10 cellular contexts compared by ENCODE assay signal in genomic region chr1:39394059-39394458, GRCh38.
A peak's percentile ranks its signal among the peaks of the same experiment; 100 is the strongest.
DNase-seq lines count a peak whose midpoint lies in the region; ATAC-seq, FAIRE-seq and TF ChIP-seq lines count a peak whose summit lies in the region.
"Had no signal": no experiment of that assay in that cellular context is flagged by ENCODE, and none has a peak within 500 bp of the region (broad histone marks: within the 10 kb centered on the region; RNA-seq: fewer than 3 reads in every experiment).

No MANE protein-coding gene starts in this region.

- peak overlapping the region; percentile 50 for H3K27ac Mint-ChIP-seq in activated naive CD8-positive, alpha-beta T cell
- no peak overlapping the region for H3K27ac Mint-ChIP-seq in activated naive CD8-positive, alpha-beta T cell treated with anti-CD3 and anti-CD28 coated beads, Interleukin-2, amount 50 U/mL, for 24 hours
- peak overlapping the region; percentile 63 for H3K27ac Mint-ChIP-seq in activated T-helper 1 cell treated with anti-CD3 and anti-CD28 coated beads, Interleukin-12 subunit alpha, Interleukin-12 subunit beta, Interleukin-2, Interleukin-4 antibody, amounts not matched to agents 30 ng/mL and 10 ng/mL and 1 ng/mL, durations not matched to agents 14 hours and 24 hours and 36 hours

- no peak overlapping the region for H2AFZ ChIP-seq in keratinocyte (ENCODE audit: control insufficient read depth, low read length)

- H3K27me3 ChIP-seq in keratinocyte (ENCODE audit: control insufficient read depth, extremely low read depth, insufficient read depth, low read length) (no peaks in the 10 kb centered on the region), thoracic aorta (replicated peaks; ENCODE audit: insufficient read depth) (no peaks in the 10 kb centered on the region), upper lobe of right lung (no peaks in the 10 kb centered on the region)

- no peak overlapping the region for H3K4me3 Mint-ChIP-seq in activated naive CD8-positive, alpha-beta T cell
- no peak overlapping the region for H3K4me3 Mint-ChIP-seq in activated naive CD8-positive, alpha-beta T cell treated with anti-CD3 and anti-CD28 coated beads, Interleukin-2, amount 50 U/mL, for 24 hours
- no peak overlapping the region for H3K4me3 Mint-ChIP-seq in activated T-helper 1 cell treated with anti-CD3 and anti-CD28 coated beads, Interleukin-12 subunit alpha, Interleukin-12 subunit beta, Interleukin-2, Interleukin-4 antibody, amounts not matched to agents 30 ng/mL and 10 ng/mL and 1 ng/mL, durations not matched to agents 14 hours and 24 hours and 36 hours

- H3K4me1 ChIP-seq in keratinocyte (ENCODE audit: control insufficient read depth, extremely low read depth, insufficient read depth, low read length) = peaks cover 76% of the 10 kb centered on the region
- peaks cover 79 to 99% of the 10 kb centered on the region in 2 donors for H3K4me1 ChIP-seq in thoracic aorta (ENCODE audit: control insufficient read depth in 1 of 2, low read depth in 2 of 2)
- H3K4me1 ChIP-seq in upper lobe of right lung = peaks cover 84% of the 10 kb centered on the region

- no peaks in the 10 kb centered on the region for H3K9me3 Mint-ChIP-seq in activated naive CD8-positive, alpha-beta T cell (ENCODE audit: low read depth)
- no peaks in the 10 kb centered on the region for H3K9me3 Mint-ChIP-seq in activated naive CD8-positive, alpha-beta T cell treated with anti-CD3 and anti-CD28 coated beads, Interleukin-2, amount 50 U/mL, for 24 hours
- H3K9me3 Mint-ChIP-seq in activated T-helper 1 cell treated with anti-CD3 and anti-CD28 coated beads, Interleukin-12 subunit alpha, Interleukin-12 subunit beta, Interleukin-2, Interleukin-4 antibody, amounts not matched to agents 30 ng/mL and 10 ng/mL and 1 ng/mL, durations not matched to agents 14 hours and 24 hours and 36 hours = no peaks in the 10 kb centered on the region

- no peak overlapping the region for H3K9ac ChIP-seq in keratinocyte (ENCODE audit: control insufficient read depth, extremely low read depth, insufficient read depth, low read length)

- peak overlapping the region; percentile 64 for H3K4me2 ChIP-seq in keratinocyte (ENCODE audit: control insufficient read depth, extremely low read depth, insufficient read depth, low read depth, low read length)

- no peaks in the 10 kb centered on the region for H3K9me3 ChIP-seq in keratinocyte (ENCODE audit: control insufficient read depth, low read depth, low read length)
- H3K9me3 ChIP-seq in thoracic aorta = no peaks in the 10 kb centered on the region
- H3K9me3 ChIP-seq in upper lobe of right lung = no peaks in the 10 kb centered on the region

- H3K4me3 ChIP-seq in keratinocyte (ENCODE audit: control insufficient read depth in 2 of 3, extremely low read depth in 1 of 3, insufficient read depth in 2 of 3, low read depth in 1 of 3, low read length in 3 of 3) (no peak overlapping the region), thoracic aorta (no peak overlapping the region), upper lobe of right lung (no peak overlapping the region)
- H3K4me3 ChIP-seq: lung had no signal

- peaks cover 4 to 11% of the 10 kb centered on the region in 2 experiments for H3K36me3 ChIP-seq in keratinocyte (ENCODE audit: control insufficient read depth in 2 of 2, extremely low read depth in 1 of 2, insufficient read depth in 2 of 2, low read length in 2 of 2)
- H3K36me3 ChIP-seq in thoracic aorta = no peaks in the 10 kb centered on the region
- H3K36me3 ChIP-seq in upper lobe of right lung = peaks cover 47% of the 10 kb centered on the region

- H3K27me3 Mint-ChIP-seq in activated naive CD8-positive, alpha-beta T cell = no peaks in the 10 kb centered on the region
- H3K27me3 Mint-ChIP-seq in activated naive CD8-positive, alpha-beta T cell treated with anti-CD3 and anti-CD28 coated beads, Interleukin-2, amount 50 U/mL, for 24 hours = no peaks in the 10 kb centered on the region
- no peaks in the 10 kb centered on the region for H3K27me3 Mint-ChIP-seq in activated T-helper 1 cell treated with anti-CD3 and anti-CD28 coated beads, Interleukin-12 subunit alpha, Interleukin-12 subunit beta, Interleukin-2, Interleukin-4 antibody, amounts not matched to agents 30 ng/mL and 10 ng/mL and 1 ng/mL, durations not matched to agents 14 hours and 24 hours and 36 hours (ENCODE audit: insufficient read depth)

- H3K79me2 ChIP-seq in keratinocyte (ENCODE audit: control insufficient read depth, insufficient read depth, low read length) = peaks cover 50% of the 10 kb centered on the region

- no peak for DNase-seq in activated naive CD8-positive, alpha-beta T cell treated with anti-CD3 and anti-CD28 coated beads, Interleukin-2, amount 50 U/mL, for 24 hours
- DNase-seq in activated T-helper 1 cell treated with anti-CD3 and anti-CD28 coated beads, Interleukin-12 subunit alpha, Interleukin-12 subunit beta, Interleukin-2, Interleukin-4 antibody, amounts not matched to agents 30 ng/mL and 10 ng/mL and 1 ng/mL, durations not matched to agents 14 hours and 24 hours and 36 hours (ENCODE audit: low spot score) = no peak
- no peak for DNase-seq in keratinocyte (ENCODE audit: low read depth, low spot score)
- DNase-seq in thoracic aorta (ENCODE audit: low spot score) = no peak
- DNase-seq in upper lobe of right lung = no peak
- DNase-seq in COR-L47 (lab: John Stamatoyannopoulos, UW) = no peak
- no peak for DNase-seq in EL
- DNase-seq: activated T-cell treated with anti-CD3 and anti-CD28 coated beads, Interleukin-2, amount 50 U/mL, for 48 hours had no signal

- H3K27ac ChIP-seq in keratinocyte (ENCODE audit: control insufficient read depth, insufficient read depth, low read length) (peak overlapping the region; percentile 61), thoracic aorta (peak overlapping the region; percentile 83 to 85), upper lobe of right lung (no peak overlapping the region)

- intact Hi-C loops in activated T-helper 1 cell treated with anti-CD3 and anti-CD28 coated beads, Interleukin-12 subunit alpha, Interleukin-12 subunit beta, Interleukin-2, Interleukin-4 antibody, amounts not matched to agents 30 ng/mL and 10 ng/mL and 1 ng/mL, durations not matched to agents 14 hours and 24 hours and 36 hours (cut with micrococcal nuclease) = no loop called here
- intact Hi-C loops in upper lobe of right lung (cut with DNase I) = no loop called here

- no peak for ATAC-seq in activated naive CD8-positive, alpha-beta T cell treated with anti-CD3 and anti-CD28 coated beads, Interleukin-2, amount 50 U/mL, for 24 hours
- ATAC-seq in thoracic aorta (ENCODE audit: insufficient number of reproducible peaks, low FRiP score, low read depth) = no peak
- ATAC-seq in upper lobe of right lung = no peak

- peaks cover 8% of the 10 kb centered on the region for H3K36me3 Mint-ChIP-seq in activated naive CD8-positive, alpha-beta T cell
- peaks cover 20% of the 10 kb centered on the region for H3K36me3 Mint-ChIP-seq in activated naive CD8-positive, alpha-beta T cell treated with anti-CD3 and anti-CD28 coated beads, Interleukin-2, amount 50 U/mL, for 24 hours (ENCODE audit: low read depth)
- peaks cover 31% of the 10 kb centered on the region for H3K36me3 Mint-ChIP-seq in activated T-helper 1 cell treated with anti-CD3 and anti-CD28 coated beads, Interleukin-12 subunit alpha, Interleukin-12 subunit beta, Interleukin-2, Interleukin-4 antibody, amounts not matched to agents 30 ng/mL and 10 ng/mL and 1 ng/mL, durations not matched to agents 14 hours and 24 hours and 36 hours (ENCODE audit: low read depth)

- peaks cover 69% of the 10 kb centered on the region for H3K4me1 Mint-ChIP-seq in activated naive CD8-positive, alpha-beta T cell (ENCODE audit: low read depth)
- peaks cover 74% of the 10 kb centered on the region for H3K4me1 Mint-ChIP-seq in activated naive CD8-positive, alpha-beta T cell treated with anti-CD3 and anti-CD28 coated beads, Interleukin-2, amount 50 U/mL, for 24 hours
- peaks cover 72% of the 10 kb centered on the region for H3K4me1 Mint-ChIP-seq in activated T-helper 1 cell treated with anti-CD3 and anti-CD28 coated beads, Interleukin-12 subunit alpha, Interleukin-12 subunit beta, Interleukin-2, Interleukin-4 antibody, amounts not matched to agents 30 ng/mL and 10 ng/mL and 1 ng/mL, durations not matched to agents 14 hours and 24 hours and 36 hours (ENCODE audit: low read depth)

- H4K20me1 ChIP-seq in keratinocyte (ENCODE audit: control insufficient read depth, extremely low read depth, insufficient read depth, low read length) = no peaks in the 10 kb centered on the region

- TF ChIP-seq CTCF in keratinocyte (optimal IDR thresholded peaks at IDR 0.05 in 1 of 3, IDR thresholded peaks at IDR 0.05 in 1 of 3, conservative IDR thresholded peaks at IDR 0.05 in 1 of 3; ENCODE audit: extremely low read depth in 1 of 3, insufficient read depth in 2 of 3, low read length in 3 of 3) (no peak), thoracic aorta (IDR thresholded peaks at IDR 0.05) (no peak), upper lobe of right lung (IDR thresholded peaks at IDR 0.05) (no peak)

- FAIRE-seq in keratinocyte (lab: Jason Lieb, UNC) = no peak

- H3K9me1 ChIP-seq in keratinocyte (ENCODE audit: control insufficient read depth, extremely low read depth, insufficient read depth, low read length) = no peaks in the 10 kb centered on the region

- dilution Hi-C loops in keratinocyte (cut with MboI; ENCODE audit: extremely low pct_ligation_motif_present, low sequenced_read_pairs) = no loop called here
